ENCODE assay signal across 10 cellular contexts in genomic region chr13:27967736-27968315, GRCh38. TPM values are rescaled to one million over a fixed set of nuclear protein-coding genes. Genes with fewer than 3 reads are reported as not detected.
DNase-seq lines count a peak whose midpoint lies in the region; TF ChIP-seq lines count a peak whose summit lies in the region.
"Had no signal": no experiment of that assay in that cellular context is flagged by ENCODE, and none has a peak within 500 bp of the region (broad histone marks: within the 10 kb centered on the region; RNA-seq: fewer than 3 reads in every experiment).

No MANE protein-coding gene starts in this region.

- peaks cover 97% of the 10 kb centered on the region for H3K27me3 ChIP-seq in brain microvascular endothelial cell (replicated peaks)

- peak overlapping the region; percentile 20 for H3K4me3 Mint-ChIP-seq in activated CD4-positive, alpha-beta memory T cell treated with anti-CD3 and anti-CD28 coated beads for 36 hours
- H3K4me3 Mint-ChIP-seq in mesothelial cell of epicardium, result peak overlapping the region; percentile 62

- H3K27ac Mint-ChIP-seq in activated CD4-positive, alpha-beta memory T cell treated with anti-CD3 and anti-CD28 coated beads for 36 hours, result peak overlapping the region; percentile 54
- H3K27ac Mint-ChIP-seq in mesothelial cell of epicardium, result no peak overlapping the region

- intact Hi-C loops in activated CD4-positive, alpha-beta memory T cell treated with anti-CD3 and anti-CD28 coated beads for 36 hours (cut with micrococcal nuclease), result loop anchor here (2.0 kb wide), 1 partner anchor 45 kb away; no protein-coding TSS in a partner anchor

- in situ Hi-C loops in brain microvascular endothelial cell (cut with HindIII; ENCODE audit: low pct_ligation_motif_present, low sequenced_read_pairs), result no loop called here

- H3K36me3 ChIP-seq in brain microvascular endothelial cell (replicated peaks), result no peaks in the 10 kb centered on the region

- peaks cover 26% of the 10 kb centered on the region for H3K4me1 Mint-ChIP-seq in activated CD4-positive, alpha-beta memory T cell treated with anti-CD3 and anti-CD28 coated beads for 36 hours (ENCODE audit: low read depth)
- peaks cover 26% of the 10 kb centered on the region for H3K4me1 Mint-ChIP-seq in mesothelial cell of epicardium

- H3K9me3 Mint-ChIP-seq in activated CD4-positive, alpha-beta memory T cell treated with anti-CD3 and anti-CD28 coated beads for 36 hours, result no peaks in the 10 kb centered on the region
- H3K9me3 Mint-ChIP-seq in mesothelial cell of epicardium, result no peaks in the 10 kb centered on the region

- DNase-seq in 8988T (peak; percentile 79), EL (peak; percentile 31), mesothelial cell of epicardium (ENCODE audit: low spot score in 2 of 2, unreplicated experiment in 2 of 2) (no peak), foreskin melanocyte (no peak), RPMI8226 (no peak), NCI-H2227 treated with DMSO at 0.1 percent for 48 hours (lab: John Stamatoyannopoulos, UW) (no peak), brain microvascular endothelial cell (no peak)
- DNase-seq in activated CD4-positive, alpha-beta memory T cell treated with anti-CD3 and anti-CD28 coated beads for 36 hours, result no peak
- DNase-seq: MM.1S had no signal

- H3K27me3 Mint-ChIP-seq in activated CD4-positive, alpha-beta memory T cell treated with anti-CD3 and anti-CD28 coated beads for 36 hours, result peaks cover 70% of the 10 kb centered on the region
- H3K27me3 Mint-ChIP-seq in mesothelial cell of epicardium (ENCODE audit: low read depth), result peaks cover 100% of the 10 kb centered on the region

- TF ChIP-seq CTCF in mesothelial cell of epicardium (IDR thresholded peaks at IDR 0.05; ENCODE audit: unreplicated experiment), result no peak
- TF ChIP-seq CTCF in brain microvascular endothelial cell (IDR thresholded peaks at IDR 0.05; ENCODE audit: low read depth, low read length, missing control alignments), result no peak

- CTCF ChIA-PET in activated CD4-positive, alpha-beta memory T cell treated with anti-CD3 and anti-CD28 coated beads for 36 hours (lab: Charles Lee), result interaction anchor here (0.9 to 1.6 kb wide), 4 partner anchors 14 to 140 kb away, joined by 3 to 5 read pairs (median 4); no protein-coding TSS in a partner anchor

- POLR2A ChIA-PET in activated CD4-positive, alpha-beta memory T cell treated with anti-CD3 and anti-CD28 coated beads for 36 hours (lab: Charles Lee), result no interaction called here

- no peaks in the 10 kb centered on the region for H3K36me3 Mint-ChIP-seq in activated CD4-positive, alpha-beta memory T cell treated with anti-CD3 and anti-CD28 coated beads for 36 hours
- H3K36me3 Mint-ChIP-seq in mesothelial cell of epicardium, result no peaks in the 10 kb centered on the region

- H3K27ac ChIP-seq in brain microvascular endothelial cell, result no peak overlapping the region

- H3K4me3 ChIP-seq in brain microvascular endothelial cell (ENCODE audit: low read depth, low read length), result no peak overlapping the region

RNA-seq across cellular contexts. Expression of gene CDX2, which starts 1.3 kb away (rescaled TPM):
- not detected for total RNA-seq in activated CD4-positive, alpha-beta memory T cell treated with anti-CD3 and anti-CD28 coated beads for 36 hours
- 0.05 to 0.16 TPM in 2 of 3 replicates, not detected in the other for total RNA-seq in mesothelial cell of epicardium
- total RNA-seq: skeletal muscle tissue had no signal

RNA-seq across cellular contexts. Expression of gene URAD, which starts 20.7 kb away (rescaled TPM):
- not detected for total RNA-seq in activated CD4-positive, alpha-beta memory T cell treated with anti-CD3 and anti-CD28 coated beads for 36 hours
- not detected in 3 replicates for total RNA-seq in mesothelial cell of epicardium
- total RNA-seq: skeletal muscle tissue had no signal

RNA-seq across cellular contexts. Expression of gene PDX1, which starts 48.0 kb away (rescaled TPM):
- total RNA-seq in activated CD4-positive, alpha-beta memory T cell treated with anti-CD3 and anti-CD28 coated beads for 36 hours, result not detected
- not detected in 3 replicates for total RNA-seq in mesothelial cell of epicardium
- total RNA-seq: skeletal muscle tissue had no signal

Comparison
In these comparisons a context has a peak if more than half of its experiments do, and no peak if none do; other contexts are left out.
1. DNase-seq: peak in 8988T (single experiment) and EL (single experiment); none in activated CD4-positive, alpha-beta memory T cell treated with anti-CD3 and anti-CD28 coated beads for 36 hours (single experiment), mesothelial cell of epicardium (0 of 2), foreskin melanocyte (single experiment), RPMI8226 (single experiment), NCI-H2227 treated with DMSO at 0.1 percent for 48 hours (single experiment) and brain microvascular endothelial cell (single experiment).